ENCODE assay signal across 21 cellular contexts in genomic region chr7:28571405-28571804, GRCh38.
"Had no signal": no experiment of that assay in that cellular context is flagged by ENCODE, and none has a peak within 500 bp of the region (broad histone marks: within the 10 kb centered on the region; RNA-seq: fewer than 3 reads in every experiment).

No MANE protein-coding gene starts in this region.

- H3K9me3 ChIP-seq: left ventricle myocardium inferior, prostate gland, tibial nerve, uterus had no signal

- H3K4me1 ChIP-seq: prostate gland, uterus had no signal

- H3K27me3 ChIP-seq: tibial nerve, uterus had no signal

- H3K36me3 ChIP-seq: left ventricle myocardium inferior, prostate gland, tibial nerve, uterus had no signal

- DNase-seq: activated CD4-positive, alpha-beta T cell treated with anti-CD3 and anti-CD28 coated beads, Interleukin-2, amount 50 U/mL, for 48 hours; activated naive CD4-positive, alpha-beta T cell treated with anti-CD3 and anti-CD28 coated beads for 36 hours; activated naive CD8-positive, alpha-beta T cell treated with anti-CD3 and anti-CD28 coated beads, Interleukin-2, amount 50 U/mL, for 24 hours; activated T-cell treated with anti-CD3 and anti-CD28 coated beads, Interleukin-2, amount 50 U/mL, for 1 hour; aorta; dermis blood vessel endothelial cell; effector memory CD8-positive, alpha-beta T cell; foreskin melanocyte; left ventricle myocardium inferior; nephron progenitor cell; right cardiac atrium; small intestine; stimulated activated CD4-positive, alpha-beta T cell treated with anti-CD3 and anti-CD28 coated beads, Interleukin-4, amount 100 ng/mL, for 24 hours; stimulated activated CD8-positive, alpha-beta memory T cell treated with anti-CD3 and anti-CD28 coated beads, Interleukin-4, amount 100 ng/mL, for 48 hours; stimulated activated naive CD4-positive, alpha-beta T cell treated with Interleukin-2 at 50 U/mL for 16 hours; substantia nigra; uterus had no signal

- H3K9me3 Mint-ChIP-seq: activated naive CD4-positive, alpha-beta T cell treated with anti-CD3 and anti-CD28 coated beads for 36 hours; activated naive CD8-positive, alpha-beta T cell treated with anti-CD3 and anti-CD28 coated beads, Interleukin-2, amount 50 U/mL, for 24 hours; activated T-helper 2 cell treated with anti-CD3 and anti-CD28 coated beads, Interferon-gamma antibody, Interleukin-2, Interleukin-4, amounts not matched to agents 10 μg/mL and 5 μg/mL and 100 μg/mL, durations not matched to agents 14 hours and 24 hours and 36 hours; nephron progenitor cell had no signal

- H3K27ac Mint-ChIP-seq: activated naive CD4-positive, alpha-beta T cell treated with anti-CD3 and anti-CD28 coated beads for 36 hours; activated naive CD8-positive, alpha-beta T cell treated with anti-CD3 and anti-CD28 coated beads, Interleukin-2, amount 50 U/mL, for 24 hours; activated T-helper 2 cell treated with anti-CD3 and anti-CD28 coated beads, Interferon-gamma antibody, Interleukin-2, Interleukin-4, amounts not matched to agents 10 μg/mL and 5 μg/mL and 100 μg/mL, durations not matched to agents 14 hours and 24 hours and 36 hours; effector memory CD8-positive, alpha-beta T cell; nephron progenitor cell had no signal

- H3K4me3 ChIP-seq: left ventricle myocardium inferior, prostate gland, tibial nerve, uterus had no signal

- H3K27ac ChIP-seq: left ventricle myocardium inferior, prostate gland, tibial nerve, uterus, VCaP had no signal

- H3K4me3 Mint-ChIP-seq: activated naive CD4-positive, alpha-beta T cell treated with anti-CD3 and anti-CD28 coated beads for 36 hours; activated naive CD8-positive, alpha-beta T cell treated with anti-CD3 and anti-CD28 coated beads, Interleukin-2, amount 50 U/mL, for 24 hours; effector memory CD8-positive, alpha-beta T cell; nephron progenitor cell had no signal
